In genomic region chr7:76155938-76156337, GRCh38 we compare ENCODE assay signal across 1 cellular context.
TF ChIP-seq lines count a peak whose summit lies in the region.

No MANE protein-coding gene starts in this region.

TF ChIP-seq in HepG2, 621 proteins besides CTCF, POLR2A, EP300 and RAD21:
- TF ChIP-seq KLF9 (CRISPR knock-in tag; IDR thresholded peaks at IDR 0.05; ENCODE audit: low read depth) (no peak), FOSL2 (CRISPR knock-in tag; IDR thresholded peaks at IDR 0.05) (0 out of 2 replicates have a peak, but pooled peaks have one; percentile 24), FOXA3 (CRISPR knock-in tag; IDR thresholded peaks at IDR 0.05) (no peak), ZNF614 (CRISPR knock-in tag; IDR thresholded peaks at IDR 0.05; ENCODE audit: borderline replicate concordance) (no peak), ISL2 (CRISPR knock-in tag; IDR thresholded peaks at IDR 0.05) (no peak), ZBTB38 (CRISPR knock-in tag; IDR thresholded peaks at IDR 0.05) (no peak), CEBPB (IDR thresholded peaks at IDR 0.05; ENCODE audit: borderline replicate concordance, low read depth, low read length) (peak; percentile 82), ZNF468 (CRISPR knock-in tag; IDR thresholded peaks at IDR 0.05) (no peak), MAFF (IDR thresholded peaks at IDR 0.05; ENCODE audit: low read depth, low read length) (no peak), CSRNP2 (CRISPR knock-in tag; conservative IDR thresholded peaks at IDR 0.05; ENCODE audit: low read depth) (no peak), TOE1 (CRISPR knock-in tag; IDR thresholded peaks at IDR 0.05) (no peak), E2F1 (CRISPR knock-in tag; IDR thresholded peaks at IDR 0.05) (no peak), ZNF460 (CRISPR knock-in tag; IDR thresholded peaks at IDR 0.05; ENCODE audit: borderline replicate concordance) (0 out of 2 replicates have a peak, but pooled peaks have one; percentile 14), BRF2 (CRISPR knock-in tag; IDR thresholded peaks at IDR 0.05) (no peak), ZNF713 (CRISPR knock-in tag; IDR thresholded peaks at IDR 0.05) (no peak), ZNF570 (CRISPR knock-in tag; IDR thresholded peaks at IDR 0.05; ENCODE audit: borderline replicate concordance) (no peak), ZSCAN31 (CRISPR knock-in tag; IDR thresholded peaks at IDR 0.05; ENCODE audit: low read depth) (no peak), CERS6 (CRISPR knock-in tag; IDR thresholded peaks at IDR 0.05) (no peak), ZNF333 (CRISPR knock-in tag; IDR thresholded peaks at IDR 0.05; ENCODE audit: borderline replicate concordance) (no peak), REXO4 (CRISPR knock-in tag; IDR thresholded peaks at IDR 0.05; ENCODE audit: borderline replicate concordance) (no peak), FUBP1 (CRISPR knock-in tag; IDR thresholded peaks at IDR 0.05; ENCODE audit: borderline replicate concordance) (no peak), RBM22 (optimal IDR thresholded peaks at IDR 0.05; ENCODE audit: low read length) (no peak), ZKSCAN1 (IDR thresholded peaks at IDR 0.05; ENCODE audit: low read length) (no peak), ATF7-NPFF (CRISPR knock-in tag; IDR thresholded peaks at IDR 0.05; ENCODE audit: low read depth) (no peak), ZNF280D (CRISPR knock-in tag; IDR thresholded peaks at IDR 0.05) (no peak), ZNF180 (CRISPR knock-in tag; IDR thresholded peaks at IDR 0.05; ENCODE audit: borderline replicate concordance, low read depth) (no peak), TEAD3 (CRISPR knock-in tag; optimal IDR thresholded peaks at IDR 0.05; ENCODE audit: borderline replicate concordance) (no peak), REPIN1 (CRISPR knock-in tag; IDR thresholded peaks at IDR 0.05; ENCODE audit: borderline replicate concordance, low read depth) (no peak), ZC3H13 (CRISPR knock-in tag; IDR thresholded peaks at IDR 0.05) (no peak), CEBPG (CRISPR knock-in tag; IDR thresholded peaks at IDR 0.05) (peak; percentile 80)
